ENCODE assay signal across 9 cellular contexts in the genomic region with DNA sequence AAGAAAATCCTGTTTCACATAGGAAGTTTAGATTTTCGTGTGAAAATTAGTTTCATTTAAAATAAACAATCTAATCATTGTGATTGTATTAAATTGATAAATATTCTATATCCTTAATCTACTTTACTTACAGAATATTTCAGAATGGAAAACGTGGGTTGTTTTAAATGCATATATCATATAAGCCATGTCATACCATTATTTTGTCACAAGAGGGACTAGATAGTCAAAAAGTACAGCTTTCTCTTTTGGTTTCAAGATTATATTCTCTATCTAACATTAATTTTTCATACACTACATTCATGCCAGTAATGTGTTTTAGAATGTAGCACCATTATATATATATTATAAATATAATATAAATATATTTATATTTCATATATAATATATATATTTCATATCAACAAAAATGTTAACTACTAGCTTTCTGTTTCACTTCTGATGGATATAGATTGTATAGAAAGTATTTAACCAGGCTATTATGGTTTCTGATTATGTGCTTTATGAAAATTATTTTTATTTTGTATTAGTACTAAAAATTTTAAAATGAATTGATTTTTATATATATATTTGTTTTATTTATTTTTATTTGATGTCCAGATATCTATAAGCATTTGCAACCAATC. TPM values are rescaled to one million over a fixed set of nuclear protein-coding genes. Genes with fewer than 3 reads are reported as not detected.
DNase-seq lines count a peak whose midpoint lies in the region; ATAC-seq and TF ChIP-seq lines count a peak whose summit lies in the region.
"Had no signal": no experiment of that assay in that cellular context is flagged by ENCODE, and none has a peak within 500 bp of the region (broad histone marks: within the 10 kb centered on the region; RNA-seq: fewer than 3 reads in every experiment).

No MANE protein-coding gene starts in this region.

- H3K4me1 ChIP-seq in adipocyte (ENCODE audit: control insufficient read depth, insufficient read depth, low read length) = peaks cover 7% of the 10 kb centered on the region
- peaks cover 12% of the 10 kb centered on the region for H3K4me1 ChIP-seq in osteoblast (ENCODE audit: insufficient read depth, low read length)
- H3K4me1 ChIP-seq in effector memory CD4-positive, alpha-beta T cell (ENCODE audit: control insufficient read depth, insufficient read depth, low read length, poor library complexity, severe bottlenecking) = no peaks in the 10 kb centered on the region

- no peak overlapping the region for H3K27ac ChIP-seq in osteoblast (ENCODE audit: low read depth, low read length)
- H3K27ac ChIP-seq in effector memory CD4-positive, alpha-beta T cell (ENCODE audit: insufficient read depth, low read length, poor library complexity, severe bottlenecking) = no peak overlapping the region
- H3K27ac ChIP-seq: neutrophil had no signal

- no peaks in the 10 kb centered on the region for H3K27me3 ChIP-seq in adipocyte (replicated peaks; ENCODE audit: control insufficient read depth, insufficient read depth, low read length)
- H3K27me3 ChIP-seq in osteoblast (ENCODE audit: insufficient read depth, low read length) = no peaks in the 10 kb centered on the region
- no peaks in the 10 kb centered on the region for H3K27me3 ChIP-seq in effector memory CD4-positive, alpha-beta T cell (replicated peaks; ENCODE audit: control insufficient read depth, insufficient read depth, low read length, poor library complexity, severe bottlenecking)
- H3K27me3 ChIP-seq: neutrophil had no signal

- H3K4me3 ChIP-seq in adipocyte (ENCODE audit: low read length) = no peak overlapping the region
- H3K4me3 ChIP-seq in osteoblast (ENCODE audit: insufficient read depth, low read length) = no peak overlapping the region
- H3K4me3 ChIP-seq in effector memory CD4-positive, alpha-beta T cell (ENCODE audit: insufficient read depth, low read depth, low read length, poor library complexity, severe bottlenecking) = no peak overlapping the region

- H3K9me3 ChIP-seq in adipocyte (ENCODE audit: control insufficient read depth, low read length) (no peaks in the 10 kb centered on the region), osteoblast (ENCODE audit: low read depth, low read length) (no peaks in the 10 kb centered on the region)
- H3K9me3 ChIP-seq in effector memory CD4-positive, alpha-beta T cell (ENCODE audit: control insufficient read depth, low read length) = no peaks in the 10 kb centered on the region
- H3K9me3 ChIP-seq: neutrophil had no signal

- DNase-seq in NCI-H2107 treated with DMSO at 0.1 percent for 48 hours (lab: John Stamatoyannopoulos, UW; ENCODE audit: unreplicated experiment) (peak; percentile 31), NCI-H2107 (lab: John Stamatoyannopoulos, UW) (no peak), adipocyte (ENCODE audit: low read depth) (peak; percentile 69), osteoblast (ENCODE audit: insufficient read length, low spot score, missing footprints) (no peak), glomerular visceral epithelial cell (ENCODE audit: extremely low spot score) (no peak)
- DNase-seq in effector memory CD4-positive, alpha-beta T cell = no peak

- H3K9ac ChIP-seq in adipocyte (ENCODE audit: low read length) = no peak overlapping the region

- peak overlapping the region; percentile 5 for H3K4me2 ChIP-seq in osteoblast (ENCODE audit: insufficient read depth, low read length)

- no peaks in the 10 kb centered on the region for H4K20me1 ChIP-seq in osteoblast (ENCODE audit: insufficient read depth, low read length)

- H3K79me2 ChIP-seq in osteoblast (ENCODE audit: insufficient read depth, low read length) = no peaks in the 10 kb centered on the region

- H3K36me3 ChIP-seq in adipocyte (ENCODE audit: control insufficient read depth, insufficient read depth, low read length, severe bottlenecking) = no peaks in the 10 kb centered on the region
- no peaks in the 10 kb centered on the region for H3K36me3 ChIP-seq in osteoblast (ENCODE audit: insufficient read depth, low read length)
- H3K36me3 ChIP-seq in effector memory CD4-positive, alpha-beta T cell (ENCODE audit: control insufficient read depth, insufficient read depth, low read length) = no peaks in the 10 kb centered on the region
- H3K36me3 ChIP-seq: neutrophil had no signal

- peak; percentile 46 for TF ChIP-seq CTCF in osteoblast (IDR thresholded peaks at IDR 0.05; ENCODE audit: extremely low read depth, low read depth, low read length)

- no peak overlapping the region for H2AFZ ChIP-seq in osteoblast (ENCODE audit: low read length)

- ATAC-seq in HG03064 (IDR thresholded peaks at IDR 0.05; ENCODE audit: low read depth, unreplicated experiment) (peak; percentile 56), GM18520 (IDR thresholded peaks at IDR 0.05; ENCODE audit: unreplicated experiment) (no peak)

RNA-seq across cellular contexts. Expression of a gene that starts 45.3 kb away (rescaled TPM):
- under 0.01 TPM in 1 of 2 replicates, not detected in the other for total RNA-seq in osteoblast

Comparison
In these comparisons a context has a peak if more than half of its experiments do, and no peak if none do; other contexts are left out.
1. DNase-seq: peak in NCI-H2107 treated with DMSO at 0.1 percent for 48 hours (single experiment) and adipocyte (single experiment); none in NCI-H2107 (single experiment), osteoblast (single experiment), effector memory CD4-positive, alpha-beta T cell (0 of 3) and glomerular visceral epithelial cell (single experiment).